ENCODE assay signal across 16 cellular contexts in genomic region chr12:108296933-108297332, GRCh38. TPM values are rescaled to one million over a fixed set of nuclear protein-coding genes. Genes with fewer than 3 reads are reported as not detected.
"Had no signal": no experiment of that assay in that cellular context is flagged by ENCODE, and none has a peak within 500 bp of the region (broad histone marks: within the 10 kb centered on the region; RNA-seq: fewer than 3 reads in every experiment).

No MANE protein-coding gene starts in this region.

- H3K27ac ChIP-seq: gastrocnemius medialis, left lung, lower lobe of right lung, parathyroid adenoma, right atrium auricular region, stomach, thoracic aorta, transverse colon had no signal

- DNase-seq: gastrocnemius medialis; heart right ventricle; hypothalamus; left lung; lower lobe of right lung; occipital lobe; small intestine; stimulated activated CD4-positive, alpha-beta T cell treated with anti-CD3 and anti-CD28 coated beads, Interleukin-12 subunit alpha, Interleukin-12 subunit beta, amount 100 ng/mL, for 4 hours; stimulated activated naive CD4-positive, alpha-beta T cell; stomach; substantia nigra; transverse colon had no signal

- H3K27me3 ChIP-seq: gastrocnemius medialis, left lung, right atrium auricular region, stomach, transverse colon had no signal

- H3K79me2 ChIP-seq: parathyroid adenoma had no signal

- H2AFZ ChIP-seq: parathyroid adenoma had no signal

- H3K9me3 ChIP-seq: gastrocnemius medialis, heart right ventricle, left lung, lower lobe of right lung, right atrium auricular region, stomach, thoracic aorta, transverse colon had no signal

- H3K36me3 ChIP-seq: gastrocnemius medialis, lower lobe of right lung, right atrium auricular region, transverse colon had no signal

- H3K9ac ChIP-seq: parathyroid adenoma had no signal

- H3K4me3 ChIP-seq: gastrocnemius medialis, heart right ventricle, left lung, lower lobe of right lung, right atrium auricular region, stomach, thoracic aorta, transverse colon had no signal

- FAIRE-seq: keratinocyte, small intestine had no signal

- ATAC-seq: gastrocnemius medialis, left lung, lower lobe of right lung had no signal

- H3K4me1 ChIP-seq: parathyroid adenoma, transverse colon had no signal

RNA-seq across cellular contexts. Expression of gene CMKLR1, which starts 42.2 kb away (rescaled TPM):
- polyA plus RNA-seq: keratinocyte had no signal
